ENCODE assay signal across 17 cellular contexts in genomic region chr7:73746378-73746777, GRCh38. TPM values are rescaled to one million over a fixed set of nuclear protein-coding genes. Genes with fewer than 3 reads are reported as not detected.
DNase-seq lines count a peak whose midpoint lies in the region; ATAC-seq and TF ChIP-seq lines count a peak whose summit lies in the region.
"Had no signal": no experiment of that assay in that cellular context is flagged by ENCODE, and none has a peak within 500 bp of the region (broad histone marks: within the 10 kb centered on the region; RNA-seq: fewer than 3 reads in every experiment).

No MANE protein-coding gene starts in this region.

- no peaks in the 10 kb centered on the region for H3K27me3 ChIP-seq in body of pancreas
- no peaks in the 10 kb centered on the region for H3K27me3 ChIP-seq in ovary
- H3K27me3 ChIP-seq: hepatocyte had no signal

- peak overlapping the region; percentile 54 for H3K27ac ChIP-seq in C4-2B
- peak overlapping the region; percentile 50 to 99 (median 87) for H3K27ac ChIP-seq in body of pancreas
- H3K27ac ChIP-seq in ovary: no peak overlapping the region
- H3K27ac ChIP-seq: hepatocyte, parathyroid adenoma had no signal

- DNase-seq in NCI-H1092 (lab: John Stamatoyannopoulos, UW) (peak; percentile 29), body of pancreas (peak; percentile 73 to 85 (median 83)), neural crest cell (ENCODE audit: low read depth, low spot score) (no peak), islet precursor cell (no peak), ovary (no peak)
- DNase-seq: activated naive CD4-positive, alpha-beta T cell treated with anti-CD3 and anti-CD28 coated beads for 36 hours; KBM-7; left cardiac atrium; NCI-H1105 treated with DMSO at 0.1 percent for 48 hours; NCI-H748 treated with DMSO at 0.1 percent for 48 hours; stimulated activated naive CD8-positive, alpha-beta T cell treated with anti-CD3 and anti-CD28 coated beads, Interleukin-15, Interleukin-2, amounts not matched to agents 100 U/mL and 50 U/mL, for 24 hours; T-helper 2 cell had no signal

- H3K27me3 Mint-ChIP-seq in neural crest cell (ENCODE audit: low read depth): peaks cover 21% of the 10 kb centered on the region

- peaks cover 3% of the 10 kb centered on the region for H3K9me3 Mint-ChIP-seq in neural crest cell
- H3K9me3 Mint-ChIP-seq: activated naive CD4-positive, alpha-beta T cell treated with anti-CD3 and anti-CD28 coated beads for 36 hours had no signal

- no peak overlapping the region for H3K27ac Mint-ChIP-seq in neural crest cell (ENCODE audit: unreplicated experiment)
- H3K27ac Mint-ChIP-seq: activated naive CD4-positive, alpha-beta T cell treated with anti-CD3 and anti-CD28 coated beads for 36 hours had no signal

- H3K4me1 Mint-ChIP-seq in neural crest cell: peaks cover 19% of the 10 kb centered on the region

- ATAC-seq in body of pancreas (peak; percentile 16), GM21381 (IDR thresholded peaks at IDR 0.05; ENCODE audit: unreplicated experiment) (no peak), HG03108 (IDR thresholded peaks at IDR 0.05; ENCODE audit: unreplicated experiment) (no peak)
- ATAC-seq: left cardiac atrium; stimulated activated naive CD8-positive, alpha-beta T cell treated with anti-CD3 and anti-CD28 coated beads, Interleukin-15, Interleukin-2, amounts not matched to agents 100 U/mL and 50 U/mL, for 24 hours had no signal

- H3K9me3 ChIP-seq in body of pancreas (no peaks in the 10 kb centered on the region), ovary (no peaks in the 10 kb centered on the region)

- no peaks in the 10 kb centered on the region for H3K36me3 ChIP-seq in body of pancreas (replicated peaks in 1 of 2; ENCODE audit: insufficient read depth in 1 of 2, low read depth in 2 of 2)
- no peaks in the 10 kb centered on the region for H3K36me3 ChIP-seq in ovary

- TF ChIP-seq CTCF in C4-2B (conservative IDR thresholded peaks at IDR 0.05): no peak
- TF ChIP-seq CTCF in body of pancreas (IDR thresholded peaks at IDR 0.05): no peak
- no peak for TF ChIP-seq CTCF in neural crest cell (conservative IDR thresholded peaks at IDR 0.05)
- TF ChIP-seq CTCF in ovary (IDR thresholded peaks at IDR 0.05): no peak

- H3K36me3 Mint-ChIP-seq in neural crest cell (ENCODE audit: low read depth): no peaks in the 10 kb centered on the region

- 13 to 28% methylated on average over 4 of the region's 4 CpGs for WGBS in body of pancreas, 2 donors
- WGBS in ovary, 3 donors: 58 to 65% (median 59%) methylated on average over 4 of the region's 4 CpGs

- intact Hi-C loops in body of pancreas (cut with DNase I) (no loop called here), ovary (cut with DNase I) (loop anchor here in 1 of 4 donors (10.0 kb wide), 1 partner anchor 108 kb away; no protein-coding TSS in a partner anchor)

- H3K4me1 ChIP-seq in body of pancreas (peaks cover 86% of the 10 kb centered on the region), ovary (ENCODE audit: insufficient read depth) (no peaks in the 10 kb centered on the region)

- TF ChIP-seq EP300 in ovary (IDR thresholded peaks at IDR 0.05): no peak

- TF ChIP-seq POLR2A in body of pancreas (IDR thresholded peaks at IDR 0.05): peak in 1 of 3 donors; percentile 21
- TF ChIP-seq POLR2A in ovary (IDR thresholded peaks at IDR 0.05): no peak

- no peak overlapping the region for H3K4me3 ChIP-seq in body of pancreas
- H3K4me3 ChIP-seq in ovary: no peak overlapping the region
- H3K4me3 ChIP-seq: hepatocyte had no signal

- peak overlapping the region; percentile 16 for H3K4me3 Mint-ChIP-seq in neural crest cell
- H3K4me3 Mint-ChIP-seq: activated naive CD4-positive, alpha-beta T cell treated with anti-CD3 and anti-CD28 coated beads for 36 hours had no signal

RNA-seq across cellular contexts. Expression of gene ABHD11, which starts 7.8 kb away (rescaled TPM):
- total RNA-seq in body of pancreas: 10 to 100 TPM; 21.5 to 22.7 TPM
- 23.3 and 26.4 TPM in 2 replicates for total RNA-seq in neural crest cell
- 10 to 100 TPM in 4 of 7 donors, 1 to 10 TPM in 3; 8.0 to 34.6 (median 11.4) TPM for total RNA-seq in ovary
- 10 to 100 TPM; 10.7 to 11.9 TPM for polyA plus RNA-seq in ovary

RNA-seq across cellular contexts. Expression of gene CLDN3, which starts 23.7 kb away (rescaled TPM):
- total RNA-seq in body of pancreas (100 to 1,000 TPM in 1 of 2 donors, 10 to 100 TPM in 1; 94.2 to 150 TPM), neural crest cell (0.19 TPM in 1 of 2 replicates, not detected in the other), ovary (100 to 1,000 TPM in 1 of 7 donors, 10 to 100 TPM in 1, 1 to 10 TPM in 3, not detected in 2; 3.3 to 253 (median 8.2) TPM)
- under 1 TPM in 1 of 2 donors, not detected in 1; 0.30 TPM for polyA plus RNA-seq in ovary
- total RNA-seq: activated naive CD4-positive, alpha-beta T cell treated with anti-CD3 and anti-CD28 coated beads for 36 hours; left cardiac atrium had no signal

RNA-seq across cellular contexts. Expression of gene STX1A, which starts 26.9 kb away (rescaled TPM):
- total RNA-seq in body of pancreas: 10 to 100 TPM in 1 of 2 donors, 1 to 10 TPM in 1; 9.9 to 12.5 TPM
- total RNA-seq in neural crest cell: 16.4 and 17.7 TPM in 2 replicates
- 10 to 100 TPM in 1 of 7 donors, 1 to 10 TPM in 6; 4.5 to 11.3 (median 6.4) TPM for total RNA-seq in ovary
- polyA plus RNA-seq in ovary: 1 to 10 TPM; 1.6 to 5.1 TPM

Comparison
In these comparisons a context has a peak if more than half of its experiments do, and no peak if none do; other contexts are left out.
1. H3K27ac ChIP-seq: peak in C4-2B (single experiment) and body of pancreas (4 of 4); none in ovary (0 of 2).
2. DNase-seq: peak in NCI-H1092 (single experiment) and body of pancreas (4 of 4); none in neural crest cell (single experiment), islet precursor cell (single experiment) and ovary (0 of 5).